In genomic region chr7:44565795-44566559, GRCh38 we compare ENCODE assay signal across 10 cellular contexts.
DNase-seq lines count a peak whose midpoint lies in the region; ATAC-seq, FAIRE-seq and TF ChIP-seq lines count a peak whose summit lies in the region.
"Had no signal": no experiment of that assay in that cellular context is flagged by ENCODE, and none has a peak within 500 bp of the region (broad histone marks: within the 10 kb centered on the region; RNA-seq: fewer than 3 reads in every experiment).

No MANE protein-coding gene starts in this region.

- H3K27me3 ChIP-seq in neutrophil: no peaks in the 10 kb centered on the region

- peak; percentile 34 for ATAC-seq in HG02885 (IDR thresholded peaks at IDR 0.05; ENCODE audit: poor library complexity, unreplicated experiment)
- peak; percentile 29 for ATAC-seq in activated naive CD8-positive, alpha-beta T cell treated with anti-CD3 and anti-CD28 coated beads, Interleukin-2, amount 50 U/mL, for 24 hours

- FAIRE-seq in HTR-8/SVneo (lab: Jason Lieb, UNC): no peak
- FAIRE-seq: A204.1 had no signal

- H3K27ac ChIP-seq in neutrophil (peak overlapping the region; percentile 73), caudate nucleus (ENCODE audit: low read depth, low read length) (no peak overlapping the region)

- H3K4me3 Mint-ChIP-seq in activated naive CD8-positive, alpha-beta T cell treated with anti-CD3 and anti-CD28 coated beads, Interleukin-2, amount 50 U/mL, for 24 hours: no peak overlapping the region
- H3K4me3 Mint-ChIP-seq: activated naive CD4-positive, alpha-beta T cell treated with anti-CD3 and anti-CD28 coated beads for 36 hours had no signal

- H3K36me3 ChIP-seq in neutrophil: peaks cover 56% of the 10 kb centered on the region

- H3K4me3 ChIP-seq in neutrophil (ENCODE audit: low read depth in 1 of 2, low read length in 1 of 2): no peak overlapping the region

- no peak overlapping the region for H3K27ac Mint-ChIP-seq in activated naive CD8-positive, alpha-beta T cell treated with anti-CD3 and anti-CD28 coated beads, Interleukin-2, amount 50 U/mL, for 24 hours

- peak; percentile 77 for DNase-seq in DMS53 (lab: John Stamatoyannopoulos, UW)
- no peak for DNase-seq in DMS53 treated with DMSO at 0.1 percent for 48 hours (lab: John Stamatoyannopoulos, UW; ENCODE audit: unreplicated experiment)
- no peak for DNase-seq in activated naive CD8-positive, alpha-beta T cell treated with anti-CD3 and anti-CD28 coated beads, Interleukin-2, amount 50 U/mL, for 24 hours
- DNase-seq in caudate nucleus (lab: John Stamatoyannopoulos, UW): no peak
- no peak for DNase-seq in HTR-8/SVneo (ENCODE audit: insufficient read length, low spot score)
- no peak for DNase-seq in activated CD8-positive, alpha-beta memory T cell treated with anti-CD3 and anti-CD28 coated beads, Interleukin-2, amount 50 U/mL, for 48 hours

- no peaks in the 10 kb centered on the region for H3K27me3 Mint-ChIP-seq in activated naive CD8-positive, alpha-beta T cell treated with anti-CD3 and anti-CD28 coated beads, Interleukin-2, amount 50 U/mL, for 24 hours

- no peaks in the 10 kb centered on the region for H3K9me3 ChIP-seq in neutrophil

- H3K4me1 Mint-ChIP-seq in activated naive CD8-positive, alpha-beta T cell treated with anti-CD3 and anti-CD28 coated beads, Interleukin-2, amount 50 U/mL, for 24 hours: peaks cover 4% of the 10 kb centered on the region

- peak; percentile 6 for TF ChIP-seq CTCF in neutrophil (IDR thresholded peaks at IDR 0.05)

- peaks cover 44% of the 10 kb centered on the region for H3K36me3 Mint-ChIP-seq in activated naive CD8-positive, alpha-beta T cell treated with anti-CD3 and anti-CD28 coated beads, Interleukin-2, amount 50 U/mL, for 24 hours (ENCODE audit: low read depth)

- peaks cover 0 to 18% of the 10 kb centered on the region in 2 experiments for H3K4me1 ChIP-seq in neutrophil (ENCODE audit: control insufficient read depth in 1 of 2, insufficient read depth in 1 of 2, low read depth in 1 of 2, low read length in 1 of 2)

- H3K9me3 Mint-ChIP-seq in activated naive CD8-positive, alpha-beta T cell treated with anti-CD3 and anti-CD28 coated beads, Interleukin-2, amount 50 U/mL, for 24 hours: no peaks in the 10 kb centered on the region
- H3K9me3 Mint-ChIP-seq: activated naive CD4-positive, alpha-beta T cell treated with anti-CD3 and anti-CD28 coated beads for 36 hours had no signal
